Comparison of ENCODE assay signal across 26 cellular contexts in the genomic region with DNA sequence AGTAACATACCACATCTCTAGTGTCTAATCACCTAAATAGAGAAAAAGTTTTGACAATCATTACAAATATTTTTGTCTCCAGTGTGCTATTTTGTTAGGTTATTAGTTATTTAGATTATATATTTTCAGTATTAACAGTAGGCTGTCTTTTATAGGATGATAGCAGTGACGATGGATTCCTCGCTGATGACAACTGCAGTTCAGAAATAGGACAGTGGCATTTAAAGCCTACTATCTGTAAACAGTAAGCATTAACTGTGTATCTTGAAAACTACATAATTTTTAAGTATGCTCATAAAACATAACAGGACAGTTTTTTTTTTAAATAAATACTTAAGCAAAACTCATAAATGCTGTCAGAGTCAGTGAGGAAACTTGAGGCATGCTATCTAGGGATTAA. TPM values are rescaled to one million over a fixed set of nuclear protein-coding genes. Genes with fewer than 3 reads are reported as not detected.
"Had no signal": no experiment of that assay in that cellular context is flagged by ENCODE, and none has a peak within 500 bp of the region (broad histone marks: within the 10 kb centered on the region; RNA-seq: fewer than 3 reads in every experiment).

No MANE protein-coding gene starts in this region.

- H3K9me3 ChIP-seq: MG63, SK-N-SH had no signal

- ATAC-seq: HepG2, Panc1, PC-3 had no signal

- FAIRE-seq: HepG2 had no signal

- H3K27me3 ChIP-seq: MG63 had no signal

- DNase-seq: IMR-90, Karpas-422, KG1, MG63, NCI-H1092, NCI-H1105 treated with DMSO at 0.1 percent for 48 hours, NCI-H1417 treated with DMSO at 0.1 percent for 48 hours, NCI-H146, NCI-H1694 treated with DMSO at 0.1 percent for 48 hours, NCI-H1930, NCI-H2081, NCI-H2107, NCI-H2171, NCI-H226, NCI-H446, NCI-H510A, NCI-H524 treated with DMSO at 0.1 percent for 48 hours, NCI-H69, NCI-H774, PC-3, SHP77, SK-N-SH had no signal

- H3K9ac ChIP-seq: SK-N-SH had no signal

- H3K27ac ChIP-seq: RWPE1 had no signal

- H3K4me2 ChIP-seq: SK-N-SH had no signal

- H3K4me3 ChIP-seq: MG63 had no signal

RNA-seq across cellular contexts. Expression of a gene that starts 37.9 kb away (rescaled TPM):
- total RNA-seq: OCI-LY7 had no signal
